Comparison of ENCODE assay signal across 17 cellular contexts in genomic region chr5:143019157-143019556, GRCh38.
DNase-seq lines count a peak whose midpoint lies in the region; ATAC-seq, FAIRE-seq and TF ChIP-seq lines count a peak whose summit lies in the region.
"Had no signal": no experiment of that assay in that cellular context is flagged by ENCODE, and none has a peak within 500 bp of the region (broad histone marks: within the 10 kb centered on the region; RNA-seq: fewer than 3 reads in every experiment).

No MANE protein-coding gene starts in this region.

- H3K23ac ChIP-seq in IMR-90 (ENCODE audit: low read depth, low read length): no peak overlapping the region

- H3K9ac ChIP-seq in IMR-90 (ENCODE audit: low read depth, low read length): no peak overlapping the region
- peak overlapping the region; percentile 69 for H3K9ac ChIP-seq in GM12878 (ENCODE audit: control insufficient read depth, insufficient read depth, low read length)

- H3K27me3 ChIP-seq in IMR-90 (ENCODE audit: control insufficient read depth, insufficient read depth, low read length): no peaks in the 10 kb centered on the region
- no peaks in the 10 kb centered on the region for H3K27me3 ChIP-seq in GM12878 (replicated peaks in 1 of 2; ENCODE audit: control insufficient read depth in 2 of 2, insufficient read depth in 2 of 2, low read length in 1 of 2)
- H3K27me3 ChIP-seq: Peyer's patch, suprapubic skin had no signal

- no peaks in the 10 kb centered on the region for H3K9me3 Mint-ChIP-seq in stimulated activated naive CD8-positive, alpha-beta T cell treated with anti-CD3 and anti-CD28 coated beads, Interleukin-15, Interleukin-2, amounts not matched to agents 100 ng/mL and 50 ng/mL, for 24 hours
- H3K9me3 Mint-ChIP-seq in activated T-cell treated with anti-CD3 and anti-CD28 coated beads, Interleukin-2, amount 50 U/mL, for 4 hours: peaks cover 4% of the 10 kb centered on the region
- H3K9me3 Mint-ChIP-seq in activated CD4-positive, alpha-beta T cell treated with anti-CD3 and anti-CD28 coated beads, Interleukin-2, amount 10 ng/mL, durations not matched to agents 7 days and 5 days: peaks cover 5% of the 10 kb centered on the region
- H3K9me3 Mint-ChIP-seq: CD4-positive, CD25-positive, alpha-beta regulatory T cell had no signal

- no peaks in the 10 kb centered on the region; the same call in 1 of the 2 replicates for H3K9me1 ChIP-seq in IMR-90 (ENCODE audit: insufficient read depth, low read length)

- H4K91ac ChIP-seq in IMR-90 (ENCODE audit: insufficient read depth, low read depth, low read length): no peak overlapping the region

- H3K4me1 ChIP-seq in IMR-90 (ENCODE audit: control insufficient read depth, insufficient read depth, low read length) (peaks cover 14% of the 10 kb centered on the region), GM12878 (ENCODE audit: control insufficient read depth, insufficient read depth, low read length) (peaks cover 54% of the 10 kb centered on the region)
- H3K4me1 ChIP-seq: Peyer's patch had no signal

- FAIRE-seq in GM12878 (lab: Jason Lieb, UNC): no peak
- FAIRE-seq: bronchial epithelial cell, H1 had no signal

- POLR2A ChIA-PET in IMR-90 (lab: Charles Lee; ENCODE audit: unreplicated experiment) (interaction anchor here (0.6 to 0.8 kb wide), 2 partner anchors 16 to 427 kb away, joined by 4 read pairs; no protein-coding TSS in a partner anchor), GM12878 (lab: Charles Lee) (interaction anchor here (1.0 to 2.9 kb wide), 20 partner anchors 9 to 390 kb away, joined by 3 to 12 read pairs (median 4); no protein-coding TSS in a partner anchor)
- POLR2A ChIA-PET in activated CD4-positive, alpha-beta T cell treated with anti-CD3 and anti-CD28 coated beads, Interleukin-2, amount 10 ng/mL, durations not matched to agents 7 days and 5 days (lab: Charles Lee): no interaction called here

- dilution Hi-C loops in IMR-90 (cut with HindIII; ENCODE audit: low sequenced_read_pairs, unreplicated experiment): no loop called here

- H2BK20ac ChIP-seq in IMR-90 (ENCODE audit: low read depth, low read length): no peak overlapping the region

- WGBS in IMR-90 (ENCODE audit: extremely low coverage in 2 of 2, insufficient read length in 1 of 2), 2 experiments: no CpG with 5 or more reads among the region's 4 CpGs
- 2% methylated on average over 4 of the region's 4 CpGs for WGBS in GM12878 (ENCODE audit: insufficient coverage, insufficient replicate concordance, low lambda C conversion rate, missing lambda C conversion rate)

- peaks cover 45% of the 10 kb centered on the region for H3K36me3 Mint-ChIP-seq in stimulated activated naive CD8-positive, alpha-beta T cell treated with anti-CD3 and anti-CD28 coated beads, Interleukin-15, Interleukin-2, amounts not matched to agents 100 ng/mL and 50 ng/mL, for 24 hours (ENCODE audit: low read depth)
- peaks cover 19% of the 10 kb centered on the region for H3K36me3 Mint-ChIP-seq in activated T-cell treated with anti-CD3 and anti-CD28 coated beads, Interleukin-2, amount 50 U/mL, for 4 hours (ENCODE audit: insufficient read depth)
- H3K36me3 Mint-ChIP-seq in activated CD4-positive, alpha-beta T cell treated with anti-CD3 and anti-CD28 coated beads, Interleukin-2, amount 10 ng/mL, durations not matched to agents 7 days and 5 days (ENCODE audit: low read depth): peaks cover 17% of the 10 kb centered on the region

- no TSS peak for BruUV-seq in IMR-90 (replicated peaks; lab: Mats Ljungman, UMichigan)
- no TSS peak for BruUV-seq in GM12878 (replicated peaks; lab: Mats Ljungman, UMichigan)

- SMC1A ChIA-PET in GM12878 (lab: Charles Lee; ENCODE audit: uncharacterized antibody, unreplicated experiment): interaction anchor here (0.6 to 7.2 kb wide), 32 partner anchors 9 to 949 kb away, joined by 3 to 138 read pairs (median 6); no protein-coding TSS in a partner anchor

- H3K4me3 ChIP-seq in IMR-90 (ENCODE audit: insufficient read depth, low read depth, low read length) (no peak overlapping the region), GM12878 (peak overlapping the region; percentile 14; the same call in 1 of the 2 replicates)
- H3K4me3 ChIP-seq: Peyer's patch, suprapubic skin had no signal

- TF ChIP-seq POLR2A in IMR-90 (IDR thresholded peaks at IDR 0.05; ENCODE audit: low read depth, low read length) (no peak), GM12878 (IDR thresholded peaks at IDR 0.05; ENCODE audit: low read depth, low read length) (no peak)

- peak; percentile 65 to 73; a peak in 3 of 4 replicates for TF ChIP-seq EP300 in GM12878 (IDR thresholded peaks at IDR 0.05; ENCODE audit: borderline replicate concordance in 1 of 2, control insufficient read depth in 1 of 2, low read depth in 2 of 2, low read length in 2 of 2)

- H3K4ac ChIP-seq in IMR-90 (ENCODE audit: low read depth, low read length): no peak overlapping the region; the same call in 1 of the 2 replicates

- no peak overlapping the region for H2BK5ac ChIP-seq in IMR-90 (ENCODE audit: low read depth, low read length, poor library complexity, severe bottlenecking)

- no peak for DNase-seq in stimulated activated naive CD8-positive, alpha-beta T cell treated with anti-CD3 and anti-CD28 coated beads, Interleukin-15, Interleukin-2, amounts not matched to agents 100 U/mL and 50 U/mL, for 24 hours
- no peak for DNase-seq in IMR-90
- no peak for DNase-seq in GM12878 (ENCODE audit: low read depth, low spot score)
- no peak for DNase-seq in HPDE6-E6E7 (ENCODE audit: extremely low spot score)
- no peak for DNase-seq in activated T-cell treated with anti-CD3 and anti-CD28 coated beads, Interleukin-2, amount 50 U/mL, for 4 hours
- no peak for DNase-seq in activated CD4-positive, alpha-beta T cell treated with anti-CD3 and anti-CD28 coated beads, Interleukin-2, amount 10 ng/mL, durations not matched to agents 7 days and 5 days
- DNase-seq in RPMI8226: no peak
- DNase-seq: CD4-positive, CD25-positive, alpha-beta regulatory T cell; effector memory CD4-positive, alpha-beta T cell; naive thymus-derived CD4-positive, alpha-beta T cell; Peyer's patch; stimulated activated CD4-positive, alpha-beta T cell treated with anti-CD3 and anti-CD28 coated beads, Interleukin-15, amount 100 ng/mL, for 24 hours had no signal

- CTCF ChIA-PET in IMR-90 (lab: Yijun Ruan, JAX) (no interaction called here), GM12878 (lab: Yijun Ruan, JAX) (interaction anchor here (0.8 to 4.9 kb wide), 17 partner anchors 9 to 949 kb away, joined by 3 to 31 read pairs (median 4); partner anchors contain the start of gene NR3C1)
- CTCF ChIA-PET in activated CD4-positive, alpha-beta T cell treated with anti-CD3 and anti-CD28 coated beads, Interleukin-2, amount 10 ng/mL, durations not matched to agents 7 days and 5 days (lab: Charles Lee): interaction anchor here (0.6 to 2.2 kb wide), 2 partner anchors 16 to 417 kb away, joined by 3 to 8 read pairs; no protein-coding TSS in a partner anchor

- no peaks in the 10 kb centered on the region for H3K9me3 ChIP-seq in IMR-90 (ENCODE audit: control insufficient read depth, insufficient read depth, low read length)
- H3K9me3 ChIP-seq in GM12878 (replicated peaks; ENCODE audit: control insufficient read depth, insufficient read depth, low read length): peaks cover 3% of the 10 kb centered on the region; the same call in 2 of the 3 replicates
- H3K9me3 ChIP-seq: Peyer's patch, suprapubic skin had no signal

- H4K8ac ChIP-seq in IMR-90 (ENCODE audit: low read depth in 2 of 2, low read length in 2 of 2): no peak overlapping the region

- no peaks in the 10 kb centered on the region for H3K79me1 ChIP-seq in IMR-90 (ENCODE audit: low read depth in 1 of 2, low read length in 2 of 2)

- H3K4me3 Mint-ChIP-seq in stimulated activated naive CD8-positive, alpha-beta T cell treated with anti-CD3 and anti-CD28 coated beads, Interleukin-15, Interleukin-2, amounts not matched to agents 100 ng/mL and 50 ng/mL, for 24 hours: no peak overlapping the region
- H3K4me3 Mint-ChIP-seq in activated T-cell treated with anti-CD3 and anti-CD28 coated beads, Interleukin-2, amount 50 U/mL, for 4 hours: no peak overlapping the region
- H3K4me3 Mint-ChIP-seq in activated CD4-positive, alpha-beta T cell treated with anti-CD3 and anti-CD28 coated beads, Interleukin-2, amount 10 ng/mL, durations not matched to agents 7 days and 5 days: no peak overlapping the region
- H3K4me3 Mint-ChIP-seq: activated naive CD8-positive, alpha-beta T cell; CD4-positive, CD25-positive, alpha-beta regulatory T cell; naive thymus-derived CD4-positive, alpha-beta T cell had no signal

- no peak for TF ChIP-seq CTCF in IMR-90 (conservative IDR thresholded peaks at IDR 0.05; ENCODE audit: low read depth, low read length)
- no peak for TF ChIP-seq CTCF in GM12878 (IDR thresholded peaks at IDR 0.05 in 2 of 3, conservative IDR thresholded peaks at IDR 0.05 in 1 of 3; ENCODE audit: control insufficient read depth in 2 of 3, extremely low read depth in 1 of 3, insufficient read depth in 1 of 3, low read depth in 3 of 3, low read length in 3 of 3)

- no peak overlapping the region for H2BK15ac ChIP-seq in IMR-90 (ENCODE audit: low read depth, low read length)

- no peaks in the 10 kb centered on the region for H3K27me3 Mint-ChIP-seq in stimulated activated naive CD8-positive, alpha-beta T cell treated with anti-CD3 and anti-CD28 coated beads, Interleukin-15, Interleukin-2, amounts not matched to agents 100 ng/mL and 50 ng/mL, for 24 hours
- no peaks in the 10 kb centered on the region for H3K27me3 Mint-ChIP-seq in activated T-cell treated with anti-CD3 and anti-CD28 coated beads, Interleukin-2, amount 50 U/mL, for 4 hours (ENCODE audit: low read depth)
- no peaks in the 10 kb centered on the region for H3K27me3 Mint-ChIP-seq in activated CD4-positive, alpha-beta T cell treated with anti-CD3 and anti-CD28 coated beads, Interleukin-2, amount 10 ng/mL, durations not matched to agents 7 days and 5 days
- H3K27me3 Mint-ChIP-seq: activated naive CD8-positive, alpha-beta T cell; CD4-positive, CD25-positive, alpha-beta regulatory T cell; naive thymus-derived CD4-positive, alpha-beta T cell had no signal

- no peak overlapping the region for H3K56ac ChIP-seq in IMR-90 (ENCODE audit: extremely low read depth, insufficient read depth, low read length)

- H2AFZ ChIP-seq in IMR-90 (replicated peaks; ENCODE audit: low read length, poor library complexity) (no peak overlapping the region), GM12878 (ENCODE audit: control insufficient read depth, low read depth, low read length) (peak overlapping the region; percentile 46)

- no peak overlapping the region for H2BK120ac ChIP-seq in IMR-90 (ENCODE audit: low read depth, low read length)

- 0 out of 2 replicates have a peak overlapping the region, but pooled peaks have one; percentile 24 for H4K5ac ChIP-seq in IMR-90 (ENCODE audit: low read depth, low read length)

- H3K18ac ChIP-seq in IMR-90 (ENCODE audit: low read depth, low read length): 0 out of 2 replicates have a peak overlapping the region, but pooled peaks have one; percentile 39

- ATAC-seq in stimulated activated naive CD8-positive, alpha-beta T cell treated with anti-CD3 and anti-CD28 coated beads, Interleukin-15, Interleukin-2, amounts not matched to agents 100 U/mL and 50 U/mL, for 24 hours: no peak
- no peak for ATAC-seq in IMR-90 (ENCODE audit: low read depth)
- peak; percentile 41 for ATAC-seq in GM12878
- ATAC-seq in activated T-cell treated with anti-CD3 and anti-CD28 coated beads, Interleukin-2, amount 50 U/mL, for 4 hours: no peak
- ATAC-seq: naive thymus-derived CD4-positive, alpha-beta T cell had no signal

- H3K27ac Mint-ChIP-seq in stimulated activated naive CD8-positive, alpha-beta T cell treated with anti-CD3 and anti-CD28 coated beads, Interleukin-15, Interleukin-2, amounts not matched to agents 100 ng/mL and 50 ng/mL, for 24 hours: peak overlapping the region; percentile 51
- H3K27ac Mint-ChIP-seq in activated CD4-positive, alpha-beta T cell treated with anti-CD3 and anti-CD28 coated beads, Interleukin-2, amount 10 ng/mL, durations not matched to agents 7 days and 5 days: no peak overlapping the region
- H3K27ac Mint-ChIP-seq: activated naive CD8-positive, alpha-beta T cell had no signal

- RAD21 ChIA-PET in GM12878 (lab: Charles Lee; ENCODE audit: unreplicated experiment): interaction anchor here (0.6 to 17.7 kb wide), 27 partner anchors 9 to 809 kb away, joined by 3 to 337 read pairs (median 17); partner anchors contain the start of gene NR3C1

- H4K20me1 ChIP-seq in IMR-90 (ENCODE audit: insufficient read depth, low read length) (no peaks in the 10 kb centered on the region), GM12878 (ENCODE audit: control insufficient read depth, insufficient read depth) (no peaks in the 10 kb centered on the region)

- no peak overlapping the region for H3K27ac ChIP-seq in IMR-90 (ENCODE audit: insufficient read depth, low read length)
- H3K27ac ChIP-seq in GM12878 (ENCODE audit: control insufficient read depth, insufficient read depth): peak overlapping the region; percentile 96
- H3K27ac ChIP-seq: Peyer's patch, suprapubic skin had no signal

- H3K36me3 ChIP-seq in IMR-90 (ENCODE audit: control insufficient read depth, insufficient read depth, low read length) (no peaks in the 10 kb centered on the region), GM12878 (ENCODE audit: control insufficient read depth in 2 of 2, insufficient read depth in 2 of 2, low read length in 1 of 2) (no peaks in the 10 kb centered on the region)
- H3K36me3 ChIP-seq: suprapubic skin had no signal

- intact Hi-C loops in IMR-90 (cut with micrococcal nuclease) (loop anchor here (5.0 kb wide), 1 partner anchor 383 kb away; the partner anchor contains the start of gene NR3C1), GM12878 (cut with micrococcal nuclease; ENCODE audit: unreplicated experiment) (loop anchor here (2.0 kb wide), 1 partner anchor 188 kb away; no protein-coding TSS in a partner anchor)

- peaks cover 5% of the 10 kb centered on the region for H3K79me2 ChIP-seq in GM12878 (ENCODE audit: control insufficient read depth, insufficient read depth, low read length)

- no peak overlapping the region for H3K4me2 ChIP-seq in IMR-90 (ENCODE audit: low read depth, low read length)
- H3K4me2 ChIP-seq in GM12878 (ENCODE audit: control insufficient read depth, insufficient read depth): peak overlapping the region; percentile 70

- no peak overlapping the region; the same call in 1 of the 2 replicates for H3K14ac ChIP-seq in IMR-90 (replicated peaks; ENCODE audit: low read depth, low read length)

- TF ChIP-seq RAD21 in IMR-90 (IDR thresholded peaks at IDR 0.05; ENCODE audit: low read length): no peak
- 0 out of 2 replicates have a peak, but pooled peaks have one; percentile 4 for TF ChIP-seq RAD21 in GM12878 (IDR thresholded peaks at IDR 0.05; ENCODE audit: insufficient read depth, low read depth, low read length)

- in situ Hi-C loops in IMR-90 (cut with MboI; ENCODE audit: low sequenced_read_pairs): loop anchor here (10.0 to 25.0 kb wide), 2 partner anchors 386 to 1168 kb away; partner anchors contain the start of gene NR3C1
- in situ Hi-C loops in GM12878 (cut with MboI): no loop called here

- no peak overlapping the region for H2AK5ac ChIP-seq in IMR-90 (ENCODE audit: low read depth, low read length)

- H3K4me1 Mint-ChIP-seq in stimulated activated naive CD8-positive, alpha-beta T cell treated with anti-CD3 and anti-CD28 coated beads, Interleukin-15, Interleukin-2, amounts not matched to agents 100 ng/mL and 50 ng/mL, for 24 hours (ENCODE audit: low read depth): peaks cover 72% of the 10 kb centered on the region
- peaks cover 20% of the 10 kb centered on the region for H3K4me1 Mint-ChIP-seq in activated T-cell treated with anti-CD3 and anti-CD28 coated beads, Interleukin-2, amount 50 U/mL, for 4 hours (ENCODE audit: low read depth)
- H3K4me1 Mint-ChIP-seq in activated CD4-positive, alpha-beta T cell treated with anti-CD3 and anti-CD28 coated beads, Interleukin-2, amount 10 ng/mL, durations not matched to agents 7 days and 5 days: peaks cover 25% of the 10 kb centered on the region

- no peak overlapping the region for H2AK9ac ChIP-seq in IMR-90 (replicated peaks; ENCODE audit: low read depth, low read length, poor library complexity)
